35 cellular contexts compared by ENCODE assay signal in genomic region chr7:75702515-75702914, GRCh38.
"Had no signal": no experiment of that assay in that cellular context is flagged by ENCODE, and none has a peak within 500 bp of the region (broad histone marks: within the 10 kb centered on the region; RNA-seq: fewer than 3 reads in every experiment).

No MANE protein-coding gene starts in this region.

- H3K4me1 Mint-ChIP-seq: activated CD4-positive, alpha-beta memory T cell treated with anti-CD3 and anti-CD28 coated beads, Interleukin-2, amount 10 ng/mL, durations not matched to agents 7 days and 5 days; activated CD8-positive, alpha-beta memory T cell treated with anti-CD3 and anti-CD28 coated beads, Interleukin-2, amount 10 ng/mL, durations not matched to agents 7 days and 5 days; activated naive CD8-positive, alpha-beta T cell treated with anti-CD3 and anti-CD28 coated beads for 36 hours had no signal

- H3K36me3 Mint-ChIP-seq: activated CD8-positive, alpha-beta memory T cell treated with anti-CD3 and anti-CD28 coated beads, Interleukin-2, amount 10 ng/mL, durations not matched to agents 7 days and 5 days; activated naive CD8-positive, alpha-beta T cell treated with anti-CD3 and anti-CD28 coated beads for 36 hours had no signal

- H3K4me3 ChIP-seq: MG63, Peyer's patch, SJSA1 had no signal

- H3K27me3 Mint-ChIP-seq: activated B cell treated with CpG ODN at 0.5 μM for 24 hours; activated CD4-positive, alpha-beta memory T cell treated with anti-CD3 and anti-CD28 coated beads, Interleukin-2, amount 10 ng/mL, durations not matched to agents 7 days and 5 days; activated CD8-positive, alpha-beta memory T cell treated with anti-CD3 and anti-CD28 coated beads, Interleukin-2, amount 10 ng/mL, durations not matched to agents 7 days and 5 days; activated naive CD8-positive, alpha-beta T cell treated with anti-CD3 and anti-CD28 coated beads for 36 hours had no signal

- H3K9ac ChIP-seq: SK-N-SH had no signal

- ATAC-seq: activated CD8-positive, alpha-beta memory T cell treated with anti-CD3 and anti-CD28 coated beads, Interleukin-2, amount 10 ng/mL, durations not matched to agents 7 days and 5 days had no signal

- H3K9me3 Mint-ChIP-seq: activated B cell treated with CpG ODN at 0.5 μM for 24 hours; activated CD4-positive, alpha-beta memory T cell treated with anti-CD3 and anti-CD28 coated beads, Interleukin-2, amount 10 ng/mL, durations not matched to agents 7 days and 5 days; activated naive CD8-positive, alpha-beta T cell treated with anti-CD3 and anti-CD28 coated beads for 36 hours; T-helper 1 cell treated with Interleukin-12 subunit alpha and Interleukin-12 subunit beta and Interleukin-4 antibody, amounts not matched to agents 30 μg/mL and 1 μg/mL, for 36 hours; T-helper 2 cell treated with Interferon-gamma antibody and Interleukin-4, amounts not matched to agents 5 μg/mL and 100 μg/mL, for 36 hours had no signal

- H3K27ac ChIP-seq: brain microvascular endothelial cell, Peyer's patch, SJSA1 had no signal

- H3K4me3 Mint-ChIP-seq: activated B cell treated with CpG ODN at 0.5 μM for 24 hours; activated CD4-positive, alpha-beta memory T cell treated with anti-CD3 and anti-CD28 coated beads, Interleukin-2, amount 10 ng/mL, durations not matched to agents 7 days and 5 days; activated CD8-positive, alpha-beta memory T cell treated with anti-CD3 and anti-CD28 coated beads, Interleukin-2, amount 10 ng/mL, durations not matched to agents 7 days and 5 days; activated naive CD8-positive, alpha-beta T cell treated with anti-CD3 and anti-CD28 coated beads for 36 hours; T-helper 1 cell treated with Interleukin-12 subunit alpha and Interleukin-12 subunit beta and Interleukin-4 antibody, amounts not matched to agents 30 μg/mL and 1 μg/mL, for 36 hours; T-helper 2 cell treated with Interferon-gamma antibody and Interleukin-4, amounts not matched to agents 5 μg/mL and 100 μg/mL, for 36 hours had no signal

- H3K9me3 ChIP-seq: MG63, Peyer's patch, SJSA1, SK-N-SH had no signal

- H3K36me3 ChIP-seq: brain microvascular endothelial cell, MG63, Peyer's patch, SJSA1 had no signal

- DNase-seq: activated B cell treated with CpG ODN at 0.5 μM for 24 hours; activated CD4-positive, alpha-beta memory T cell treated with anti-CD3 and anti-CD28 coated beads, Interleukin-2, amount 10 ng/mL, durations not matched to agents 7 days and 5 days; activated CD4-positive, alpha-beta T cell treated with anti-CD3 and anti-CD28 coated beads for 4 hours; activated CD4-positive, CD25-positive, alpha-beta regulatory T cell treated with anti-CD3 and anti-CD28 coated beads, Interleukin-2, amount 50 U/mL, for 72 hours; activated CD8-positive, alpha-beta memory T cell treated with anti-CD3 and anti-CD28 coated beads for 24 hours; activated CD8-positive, alpha-beta memory T cell treated with anti-CD3 and anti-CD28 coated beads, Interleukin-2, amount 10 ng/mL, durations not matched to agents 7 days and 5 days; activated CD8-positive, alpha-beta memory T cell treated with anti-CD3 and anti-CD28 coated beads, Interleukin-2, amount 50 U/mL, for 48 hours; activated effector memory CD4-positive, alpha-beta T cell treated with anti-CD3 and anti-CD28 coated beads, Interleukin-2, amount 50 U/mL, for 16 hours; activated naive CD4-positive, alpha-beta T cell; activated naive CD4-positive, alpha-beta T cell treated with anti-CD3 and anti-CD28 coated beads, Interleukin-2, amount 50 U/mL, for 16 hours; activated naive CD8-positive, alpha-beta T cell treated with anti-CD3 and anti-CD28 coated beads for 36 hours; activated T-cell treated with anti-CD3 and anti-CD28 coated beads, Interleukin-2, amount 50 U/mL, for 48 hours; amniotic stem cell; brain microvascular endothelial cell; central memory CD4-positive, alpha-beta T cell; Kasumi-1; KG1; MG63; NCI-H1092 treated with DMSO at 0.1 percent for 48 hours; NCI-H1417; NCI-H146; NCI-H187; NCI-H2029 treated with DMSO at 0.1 percent for 48 hours; NCI-H2107; NCI-H226; NCI-H446 treated with DMSO at 0.1 percent for 48 hours; NCI-H524; NCI-H69; Peyer's patch; RPMI8226; SHP77 treated with DMSO at 0.1 percent for 48 hours; SK-N-SH had no signal

- H3K4me1 ChIP-seq: Peyer's patch, SJSA1 had no signal

- H3K27ac Mint-ChIP-seq: activated B cell treated with CpG ODN at 0.5 μM for 24 hours; activated CD4-positive, alpha-beta memory T cell treated with anti-CD3 and anti-CD28 coated beads, Interleukin-2, amount 10 ng/mL, durations not matched to agents 7 days and 5 days; activated CD8-positive, alpha-beta memory T cell treated with anti-CD3 and anti-CD28 coated beads, Interleukin-2, amount 10 ng/mL, durations not matched to agents 7 days and 5 days; activated naive CD8-positive, alpha-beta T cell treated with anti-CD3 and anti-CD28 coated beads for 36 hours; T-helper 1 cell treated with Interleukin-12 subunit alpha and Interleukin-12 subunit beta and Interleukin-4 antibody, amounts not matched to agents 30 μg/mL and 1 μg/mL, for 36 hours; T-helper 2 cell treated with Interferon-gamma antibody and Interleukin-4, amounts not matched to agents 5 μg/mL and 100 μg/mL, for 36 hours had no signal

- H3K27me3 ChIP-seq: brain microvascular endothelial cell, MG63, Peyer's patch, SJSA1 had no signal
